ENCODE assay signal across 8 cellular contexts in genomic region chr6:151451950-151452749, GRCh38. TPM values are rescaled to one million over a fixed set of nuclear protein-coding genes. Genes with fewer than 3 reads are reported as not detected.
DNase-seq lines count a peak whose midpoint lies in the region; ATAC-seq, FAIRE-seq and TF ChIP-seq lines count a peak whose summit lies in the region.

A gene with protein sequence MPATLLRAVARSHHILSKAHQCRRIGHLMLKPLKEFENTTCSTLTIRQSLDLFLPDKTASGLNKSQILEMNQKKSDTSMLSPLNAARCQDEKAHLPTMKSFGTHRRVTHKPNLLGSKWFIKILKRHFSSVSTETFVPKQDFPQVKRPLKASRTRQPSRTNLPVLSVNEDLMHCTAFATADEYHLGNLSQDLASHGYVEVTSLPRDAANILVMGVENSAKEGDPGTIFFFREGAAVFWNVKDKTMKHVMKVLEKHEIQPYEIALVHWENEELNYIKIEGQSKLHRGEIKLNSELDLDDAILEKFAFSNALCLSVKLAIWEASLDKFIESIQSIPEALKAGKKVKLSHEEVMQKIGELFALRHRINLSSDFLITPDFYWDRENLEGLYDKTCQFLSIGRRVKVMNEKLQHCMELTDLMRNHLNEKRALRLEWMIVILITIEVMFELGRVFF (minus strand): TSS chr6:151452126. CDS start chr6:151445811, 6,315 bp downstream.

- no peak for TF ChIP-seq CTCF in BE2C (IDR thresholded peaks at IDR 0.05; ENCODE audit: low read depth, low read length)

- peak; percentile 99 for DNase-seq in BE2C
- peak; percentile 96 for DNase-seq in GM19240 (ENCODE audit: insufficient read length, low spot score)
- DNase-seq in NCI-H526 (lab: John Stamatoyannopoulos, UW): peak; percentile 99
- peak; percentile 100 for DNase-seq in activated CD4-positive, alpha-beta T cell treated with anti-CD3 and anti-CD28 coated beads for 48 hours
- DNase-seq in kidney glomerular epithelial cell (lab: John Stamatoyannopoulos, UW): peak; percentile 100
- peak; percentile 97 for DNase-seq in stimulated activated CD4-positive, alpha-beta T cell treated with anti-CD3 and anti-CD28 coated beads, Interleukin-1b, Interleukin-23, amount 100 ng/mL, for 1 hour (ENCODE audit: low read depth in 2 of 2)

- peak within 1 kb of the TSS; percentile 98 for H3K4me3 ChIP-seq in BE2C (ENCODE audit: low read depth, low read length)

- H3K27me3 ChIP-seq in BE2C: no peaks in the 10 kb centered on the region

- FAIRE-seq in colon (lab: Jason Lieb, UNC): peak; percentile 93

- no peaks in the 10 kb centered on the region for H3K9me3 ChIP-seq in BE2C

- peak; percentile 97 for ATAC-seq in HG03460 (IDR thresholded peaks at IDR 0.05; ENCODE audit: unreplicated experiment)

- 0 out of 2 replicates have a peak, but pooled peaks cover 3% of the 10 kb centered on the region for H3K36me3 ChIP-seq in BE2C

- H3K4me1 ChIP-seq in BE2C: peaks cover 6% of the 10 kb centered on the region

RNA-seq across cellular contexts. Expression of the gene that starts here (rescaled TPM):
- 10.5 TPM for polyA plus RNA-seq in BE2C (2012; ENCODE audit: insufficient read depth, insufficient read length, low read depth)

Comparison
In these comparisons a context has a peak if more than half of its experiments do, and no peak if none do; other contexts are left out.
1. Peak in every context shown above with its lines: DNase-seq, ATAC-seq and H3K4me3 ChIP-seq.